8 cellular contexts compared by ENCODE assay signal in genomic region chr12:56105503-56105902, GRCh38. TPM values are rescaled to one million over a fixed set of nuclear protein-coding genes. Genes with fewer than 3 reads are reported as not detected.
DNase-seq lines count a peak whose midpoint lies in the region; ATAC-seq and TF ChIP-seq lines count a peak whose summit lies in the region.

No MANE protein-coding gene starts in this region.

- H4K20me1 ChIP-seq in Loucy (ENCODE audit: insufficient read depth, low read length, poor library complexity, severe bottlenecking) = peaks cover 38% of the 10 kb centered on the region

- H3K9me3 ChIP-seq in BE2C = no peaks in the 10 kb centered on the region
- H3K9me3 ChIP-seq in Loucy (ENCODE audit: insufficient read depth, low read depth, low read length) = no peaks in the 10 kb centered on the region
- no peaks in the 10 kb centered on the region for H3K9me3 ChIP-seq in ectodermal cell (ENCODE audit: control insufficient read depth, low read length)

- H3K79me2 ChIP-seq in Loucy (ENCODE audit: insufficient read depth, low read length) = peaks cover 45% of the 10 kb centered on the region

- H3F3A ChIP-seq in Loucy (ENCODE audit: low read depth) = no peaks in the 10 kb centered on the region; the same call in 1 of the 2 replicates

- TF ChIP-seq CTCF in BE2C (IDR thresholded peaks at IDR 0.05; ENCODE audit: low read depth, low read length) (no peak), Loucy (conservative IDR thresholded peaks at IDR 0.05; ENCODE audit: low read length) (no peak), nephron (IDR thresholded peaks at IDR 0.05; ENCODE audit: unreplicated experiment in 3 of 3) (no peak)

- H3K4me3 ChIP-seq in BE2C (ENCODE audit: low read depth, low read length) (peak overlapping the region; percentile 70), Loucy (ENCODE audit: low read length, poor library complexity, severe bottlenecking) (peak overlapping the region; percentile 86), ectodermal cell (ENCODE audit: insufficient read depth, low read depth, low read length) (peak overlapping the region; percentile 92)

- peak overlapping the region; percentile 93 to 95 (median 94) for H3K4me3 Mint-ChIP-seq in nephron

- ATAC-seq in GM18498 (IDR thresholded peaks at IDR 0.05; ENCODE audit: unreplicated experiment) = no peak

- H3K27ac Mint-ChIP-seq in nephron = peak overlapping the region; percentile 90 to 97 (median 97)

- no peak overlapping the region for H3K27ac ChIP-seq in ectodermal cell (ENCODE audit: insufficient read depth, low read depth, low read length, poor library complexity, severe bottlenecking)

- no peaks in the 10 kb centered on the region for H3K9me3 Mint-ChIP-seq in nephron

- no peaks in the 10 kb centered on the region for H3K27me3 Mint-ChIP-seq in nephron (ENCODE audit: low read depth)

- peaks cover 47% of the 10 kb centered on the region for H3K36me3 Mint-ChIP-seq in nephron (ENCODE audit: low read depth)

- H3K4me2 ChIP-seq in Loucy (ENCODE audit: low read depth, low read length, poor library complexity, severe bottlenecking) = peak overlapping the region; percentile 99

- H2AFZ ChIP-seq in Loucy (ENCODE audit: low read length) = no peak overlapping the region

- whole genome bisulfite sequencing in ectodermal cell, 2 experiments = 47 to 48% methylated on average over 3 of the region's 3 CpGs

- no peaks in the 10 kb centered on the region for H3K9me2 ChIP-seq in Loucy (replicated peaks; ENCODE audit: low read depth, low read length)

- H3K4me1 Mint-ChIP-seq in nephron = peaks cover 32% of the 10 kb centered on the region

- H3K27me3 ChIP-seq in BE2C = no peaks in the 10 kb centered on the region
- peaks cover 5% of the 10 kb centered on the region for H3K27me3 ChIP-seq in Loucy (ENCODE audit: insufficient read depth, low read length, poor library complexity, severe bottlenecking)
- no peaks in the 10 kb centered on the region for H3K27me3 ChIP-seq in ectodermal cell (ENCODE audit: control insufficient read depth, insufficient read depth, low read length, poor library complexity, severe bottlenecking)

- peaks cover 54% of the 10 kb centered on the region for H3K36me3 ChIP-seq in BE2C
- H3K36me3 ChIP-seq in Loucy (ENCODE audit: insufficient read depth, low read length) = peaks cover 37% of the 10 kb centered on the region; the same call in 1 of the 2 replicates
- peaks cover 32% of the 10 kb centered on the region for H3K36me3 ChIP-seq in ectodermal cell (ENCODE audit: control insufficient read depth, insufficient read depth, low read length)

- H3K4me1 ChIP-seq in BE2C (no peaks in the 10 kb centered on the region), Loucy (ENCODE audit: insufficient read depth, low read length, poor library complexity, severe bottlenecking) (peaks cover 36% of the 10 kb centered on the region), ectodermal cell (ENCODE audit: control insufficient read depth, insufficient read depth, low read length) (peaks cover 11% of the 10 kb centered on the region)

- H3K9ac ChIP-seq in Loucy (ENCODE audit: low read depth, low read length, poor library complexity, severe bottlenecking) = peak overlapping the region; percentile 97

- no peak for DNase-seq in BE2C
- DNase-seq in NCI-H2081 treated with DMSO at 0.1 percent for 48 hours (lab: John Stamatoyannopoulos, UW) = no peak
- no peak for DNase-seq in cerebellar cortex (ENCODE audit: low spot score)
- no peak for DNase-seq in A172 (ENCODE audit: low spot score)

RNA-seq across cellular contexts. Expression of gene PA2G4, which starts 1.1 kb away (rescaled TPM):
- polyA plus RNA-seq in BE2C (2012; ENCODE audit: insufficient read depth, insufficient read length, low read depth) = 273 TPM
- polyA plus RNA-seq in ectodermal cell (2013, experiment 1 of 4) = 203 TPM
- 183 TPM for polyA plus RNA-seq in ectodermal cell (2013, experiment 2 of 4)
- 154 TPM for polyA plus RNA-seq in ectodermal cell (2013, experiment 3 of 4)
- polyA plus RNA-seq in ectodermal cell (2013, experiment 4 of 4) = 157 TPM
- 246 and 349 TPM in 2 replicates for total RNA-seq in A172 (2014; rRNA removed; shearing (Covaris generic))

RNA-seq across cellular contexts. Expression of gene RPL41, which starts 10.9 kb away (rescaled TPM):
- 16,588 TPM for polyA plus RNA-seq in BE2C (2012; ENCODE audit: insufficient read depth, insufficient read length, low read depth)
- 5,286 TPM for polyA plus RNA-seq in ectodermal cell (2013, experiment 1 of 4)
- 4,827 TPM for polyA plus RNA-seq in ectodermal cell (2013, experiment 2 of 4)
- 5,429 TPM for polyA plus RNA-seq in ectodermal cell (2013, experiment 3 of 4)
- polyA plus RNA-seq in ectodermal cell (2013, experiment 4 of 4) = 6,034 TPM
- total RNA-seq in A172 (2014; rRNA removed; shearing (Covaris generic)) = 1,898 and 3,438 TPM in 2 replicates

RNA-seq across cellular contexts. Expression of gene ZC3H10, which starts 12.6 kb away (rescaled TPM):
- 18.3 TPM for polyA plus RNA-seq in BE2C (2012; ENCODE audit: insufficient read depth, insufficient read length, low read depth)
- 8.6 TPM for polyA plus RNA-seq in ectodermal cell (2013, experiment 1 of 4)
- polyA plus RNA-seq in ectodermal cell (2013, experiment 2 of 4) = 7.2 TPM
- 5.1 TPM for polyA plus RNA-seq in ectodermal cell (2013, experiment 3 of 4)
- polyA plus RNA-seq in ectodermal cell (2013, experiment 4 of 4) = 5.5 TPM
- total RNA-seq in A172 (2014; rRNA removed; shearing (Covaris generic)) = 1.8 and 2.9 TPM in 2 replicates

RNA-seq across cellular contexts. Expression of gene ESYT1, which starts 22.6 kb away (rescaled TPM):
- polyA plus RNA-seq in BE2C (2012; ENCODE audit: insufficient read depth, insufficient read length, low read depth) = 22.8 TPM
- polyA plus RNA-seq in ectodermal cell (2013, experiment 1 of 4) = 117 TPM
- polyA plus RNA-seq in ectodermal cell (2013, experiment 2 of 4) = 139 TPM
- polyA plus RNA-seq in ectodermal cell (2013, experiment 3 of 4) = 80.5 TPM
- 88.8 TPM for polyA plus RNA-seq in ectodermal cell (2013, experiment 4 of 4)
- total RNA-seq in A172 (2014; rRNA removed; shearing (Covaris generic)) = 119 and 164 TPM in 2 replicates

RNA-seq across cellular contexts. Expression of gene ERBB3, which starts 25.5 kb away (rescaled TPM):
- 6.3 TPM for polyA plus RNA-seq in BE2C (2012; ENCODE audit: insufficient read depth, insufficient read length, low read depth)
- 21.4 TPM for polyA plus RNA-seq in ectodermal cell (2013, experiment 1 of 4)
- 24.4 TPM for polyA plus RNA-seq in ectodermal cell (2013, experiment 2 of 4)
- polyA plus RNA-seq in ectodermal cell (2013, experiment 3 of 4) = 14.6 TPM
- 16.4 TPM for polyA plus RNA-seq in ectodermal cell (2013, experiment 4 of 4)
- total RNA-seq in A172 (2014; rRNA removed; shearing (Covaris generic)) = 0.64 and 2.4 TPM in 2 replicates
